14 cellular contexts compared by ENCODE assay signal in the genomic region with DNA sequence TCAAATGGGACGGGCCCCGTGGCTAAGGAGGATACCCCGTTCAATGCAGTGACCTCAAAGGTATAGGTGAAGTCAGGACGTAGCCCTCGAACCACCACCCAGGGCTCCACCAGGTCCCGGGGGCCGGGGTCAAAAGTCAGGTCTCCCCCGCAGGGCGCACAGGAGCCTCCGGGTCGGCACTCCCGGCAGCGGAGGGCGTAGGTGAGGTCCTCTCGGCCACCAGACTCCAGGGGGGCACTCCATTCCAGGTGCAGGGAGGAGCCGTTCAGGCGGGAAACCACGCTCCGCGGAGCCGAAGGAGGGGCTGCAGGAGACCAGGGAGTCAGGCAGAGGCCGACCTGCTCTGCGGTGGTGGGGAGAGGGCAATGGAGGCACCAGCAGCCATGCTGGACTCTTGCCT. TPM values are rescaled to one million over a fixed set of nuclear protein-coding genes. Genes with fewer than 3 reads are reported as not detected.
DNase-seq lines count a peak whose midpoint lies in the region; ATAC-seq and TF ChIP-seq lines count a peak whose summit lies in the region.
"Had no signal": no experiment of that assay in that cellular context is flagged by ENCODE, and none has a peak within 500 bp of the region (broad histone marks: within the 10 kb centered on the region; RNA-seq: fewer than 3 reads in every experiment).

No MANE protein-coding gene starts in this region.

- in situ Hi-C loops in gastrocnemius medialis (cut with MboI; ENCODE audit: low sequenced_read_pairs in 4 of 4): no loop called here

- no peaks in the 10 kb centered on the region for H3K9me2 ChIP-seq in GM23338 (ENCODE audit: insufficient read depth)

- intact Hi-C loops in dendritic cell treated with granulocyte-macrophage colony-stimulating factor and Interleukin-4, amounts not matched to agents 40 ng/mL and 50 ng/mL, for 4 days (cut with micrococcal nuclease): no loop called here
- intact Hi-C loops in mucosa of descending colon (cut with DNase I, micrococcal nuclease): no loop called here
- intact Hi-C loops in gastrocnemius medialis (cut with DNase I; ENCODE audit: low total_unique reads): no loop called here

- H3K9me3 Mint-ChIP-seq in GM23338: no peaks in the 10 kb centered on the region
- no peaks in the 10 kb centered on the region for H3K9me3 Mint-ChIP-seq in dendritic cell treated with granulocyte-macrophage colony-stimulating factor and Interleukin-4, amounts not matched to agents 40 ng/mL and 50 ng/mL, for 4 days
- H3K9me3 Mint-ChIP-seq: IgD-negative memory B cell had no signal

- H3K4me3 ChIP-seq in GM23338: no peak overlapping the region
- H3K4me3 ChIP-seq in mucosa of descending colon: no peak overlapping the region
- H3K4me3 ChIP-seq in gastrocnemius medialis: no peak overlapping the region
- H3K4me3 ChIP-seq: BLaER1 had no signal

- no peak for TF ChIP-seq POLR2A in gastrocnemius medialis (IDR thresholded peaks at IDR 0.05)

- peaks cover 95% of the 10 kb centered on the region for H3K36me3 Mint-ChIP-seq in GM23338 (ENCODE audit: low read depth)
- no peaks in the 10 kb centered on the region for H3K36me3 Mint-ChIP-seq in dendritic cell treated with granulocyte-macrophage colony-stimulating factor and Interleukin-4, amounts not matched to agents 40 ng/mL and 50 ng/mL, for 4 days (ENCODE audit: low read depth)

- peaks cover 67% of the 10 kb centered on the region for H3K36me3 ChIP-seq in GM23338 (ENCODE audit: insufficient read depth)
- H3K36me3 ChIP-seq in mucosa of descending colon (ENCODE audit: low read depth): peaks cover 4% of the 10 kb centered on the region
- no peaks in the 10 kb centered on the region for H3K36me3 ChIP-seq in gastrocnemius medialis

- H3K9me3 ChIP-seq in mucosa of descending colon (no peaks in the 10 kb centered on the region), gastrocnemius medialis (no peaks in the 10 kb centered on the region)
- H3K9me3 ChIP-seq: BLaER1 had no signal

- ATAC-seq in GM23338 (no peak), mucosa of descending colon (no peak), gastrocnemius medialis (no peak)
- ATAC-seq: HCT116 had no signal

- H2AFZ ChIP-seq in GM23338: no peak overlapping the region

- peak; percentile 27 for DNase-seq in NCI-H146 (lab: John Stamatoyannopoulos, UW)
- DNase-seq in NCI-H146 treated with DMSO at 0.1 percent for 48 hours (lab: John Stamatoyannopoulos, UW; ENCODE audit: unreplicated experiment): no peak
- DNase-seq in GM23338 (ENCODE audit: low spot score): peak; percentile 0
- peak in 2 of 3 donors; percentile 16 to 42 for DNase-seq in mucosa of descending colon
- no peak for DNase-seq in gastrocnemius medialis
- no peak for DNase-seq in kidney glomerular epithelial cell (lab: John Stamatoyannopoulos, UW)
- no peak for DNase-seq in activated gamma-delta T cell treated with Interleukin-2 at 50 U/mL for 16 hours
- DNase-seq: AML-193, DMS 273 treated with DMSO at 0.1 percent for 48 hours had no signal

- peaks cover 2% of the 10 kb centered on the region; the same call in 2 of the 3 replicates for H3K4me1 Mint-ChIP-seq in GM23338
- peaks cover 2% of the 10 kb centered on the region for H3K4me1 Mint-ChIP-seq in dendritic cell treated with granulocyte-macrophage colony-stimulating factor and Interleukin-4, amounts not matched to agents 40 ng/mL and 50 ng/mL, for 4 days (ENCODE audit: low read depth)
- H3K4me1 Mint-ChIP-seq: IgD-negative memory B cell had no signal

- H3K27me3 ChIP-seq in GM23338 (ENCODE audit: insufficient read depth): no peaks in the 10 kb centered on the region
- H3K27me3 ChIP-seq in gastrocnemius medialis: no peaks in the 10 kb centered on the region
- H3K27me3 ChIP-seq: BLaER1 had no signal

- no peak overlapping the region for H3K27ac ChIP-seq in GM23338 (ENCODE audit: low read depth)
- H3K27ac ChIP-seq in gastrocnemius medialis: no peak overlapping the region
- H3K27ac ChIP-seq: 22Rv1, BLaER1 had no signal

- peaks cover 18% of the 10 kb centered on the region for H4K20me1 ChIP-seq in GM23338 (replicated peaks; ENCODE audit: insufficient read depth)

- TF ChIP-seq CTCF in GM23338 (conservative IDR thresholded peaks at IDR 0.05; ENCODE audit: low read depth in 2 of 2) (no peak), mucosa of descending colon (IDR thresholded peaks at IDR 0.05) (no peak), gastrocnemius medialis (IDR thresholded peaks at IDR 0.05 in 4 of 5, conservative IDR thresholded peaks at IDR 0.05 in 1 of 5) (no peak)

- H3K4me2 ChIP-seq in GM23338: no peak overlapping the region
- H3K4me2 ChIP-seq: BLaER1 had no signal

- 0 out of 2 replicates have a peak, but pooled peaks cover 15% of the 10 kb centered on the region for H3F3A ChIP-seq in GM23338 (replicated peaks; ENCODE audit: low read depth)

- H3K4me1 ChIP-seq in GM23338 (ENCODE audit: insufficient read depth) (0 out of 2 replicates have a peak, but pooled peaks cover under 1% of the 10 kb centered on the region), mucosa of descending colon (ENCODE audit: low read depth) (no peaks in the 10 kb centered on the region), gastrocnemius medialis (no peaks in the 10 kb centered on the region)

- no peak overlapping the region for H3K4me3 Mint-ChIP-seq in GM23338
- H3K4me3 Mint-ChIP-seq in dendritic cell treated with granulocyte-macrophage colony-stimulating factor and Interleukin-4, amounts not matched to agents 40 ng/mL and 50 ng/mL, for 4 days: no peak overlapping the region

- H3K79me2 ChIP-seq in GM23338 (replicated peaks; ENCODE audit: insufficient read depth): peaks cover 22% of the 10 kb centered on the region

- H3K27ac Mint-ChIP-seq in GM23338: no peak overlapping the region
- peak overlapping the region; percentile 60 for H3K27ac Mint-ChIP-seq in dendritic cell treated with granulocyte-macrophage colony-stimulating factor and Interleukin-4, amounts not matched to agents 40 ng/mL and 50 ng/mL, for 4 days
- H3K27ac Mint-ChIP-seq: IgD-negative memory B cell had no signal

- peaks cover 7% of the 10 kb centered on the region for H3K27me3 Mint-ChIP-seq in GM23338 (ENCODE audit: insufficient read depth, low read depth, poor library complexity)
- H3K27me3 Mint-ChIP-seq in dendritic cell treated with granulocyte-macrophage colony-stimulating factor and Interleukin-4, amounts not matched to agents 40 ng/mL and 50 ng/mL, for 4 days: peaks cover 21% of the 10 kb centered on the region

TF ChIP-seq in GM23338, 12 proteins besides CTCF, POLR2A, EP300 and RAD21 (continues in another document):
- no peak for TF ChIP-seq NANOG (IDR thresholded peaks at IDR 0.05; ENCODE audit: borderline replicate concordance)
- TF ChIP-seq EZH2 (IDR thresholded peaks at IDR 0.05; ENCODE audit: low read depth, unreplicated experiment): no peak
- no peak for TF ChIP-seq CREB1 (CRISPR knock-in tag; IDR thresholded peaks at IDR 0.05; ENCODE audit: low read depth)
- TF ChIP-seq ZNF331 (CRISPR knock-in tag; IDR thresholded peaks at IDR 0.05; ENCODE audit: low read depth): no peak
- TF ChIP-seq, protein P1, sequence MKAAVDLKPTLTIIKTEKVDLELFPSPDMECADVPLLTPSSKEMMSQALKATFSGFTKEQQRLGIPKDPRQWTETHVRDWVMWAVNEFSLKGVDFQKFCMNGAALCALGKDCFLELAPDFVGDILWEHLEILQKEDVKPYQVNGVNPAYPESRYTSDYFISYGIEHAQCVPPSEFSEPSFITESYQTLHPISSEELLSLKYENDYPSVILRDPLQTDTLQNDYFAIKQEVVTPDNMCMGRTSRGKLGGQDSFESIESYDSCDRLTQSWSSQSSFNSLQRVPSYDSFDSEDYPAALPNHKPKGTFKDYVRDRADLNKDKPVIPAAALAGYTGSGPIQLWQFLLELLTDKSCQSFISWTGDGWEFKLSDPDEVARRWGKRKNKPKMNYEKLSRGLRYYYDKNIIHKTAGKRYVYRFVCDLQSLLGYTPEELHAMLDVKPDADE (IDR thresholded peaks at IDR 0.05): no peak
- no peak for TF ChIP-seq ZNF114 (CRISPR knock-in tag; IDR thresholded peaks at IDR 0.05)

RNA-seq across cellular contexts. Expression of gene EPHB4, which starts 7.7 kb away (rescaled TPM):
- 145 and 164 TPM in 2 replicates for total RNA-seq in GM23338 (2014; rRNA removed; shearing (Covaris generic))
- polyA plus RNA-seq in GM23338 (2016; fragmentation: Nextera tagmentation; extraction: Ambion mirVana): 22.6 and 23.3 TPM in 2 replicates
- total RNA-seq in mucosa of descending colon (10 to 100 TPM; 31.2 to 42.4 (median 38.9) TPM), gastrocnemius medialis (10 to 100 TPM in 3 of 4 donors, 1 to 10 TPM in 1; 6.3 to 16.2 (median 12.3) TPM)
- polyA plus RNA-seq: IgD-negative memory B cell had no signal

RNA-seq across cellular contexts. Expression of gene SLC12A9, which starts 32.9 kb away (rescaled TPM):
- total RNA-seq in GM23338 (2014; rRNA removed; shearing (Covaris generic)): 32.3 and 39.9 TPM in 2 replicates
- polyA plus RNA-seq in GM23338 (2016; fragmentation: Nextera tagmentation; extraction: Ambion mirVana): 9.7 and 10.3 TPM in 2 replicates
- 10 to 100 TPM; 27.9 to 34.0 (median 33.5) TPM for total RNA-seq in mucosa of descending colon
- 1 to 10 TPM; 2.5 to 4.3 (median 3.8) TPM for total RNA-seq in gastrocnemius medialis

RNA-seq across cellular contexts. Expression of gene TRIP6, which starts 47.6 kb away (rescaled TPM):
- 106 and 112 TPM in 2 replicates for total RNA-seq in GM23338 (2014; rRNA removed; shearing (Covaris generic))
- 44.6 and 45.0 TPM in 2 replicates for polyA plus RNA-seq in GM23338 (2016; fragmentation: Nextera tagmentation; extraction: Ambion mirVana)
- total RNA-seq in mucosa of descending colon (10 to 100 TPM; 27.8 to 42.7 (median 30.0) TPM), gastrocnemius medialis (1 to 10 TPM; 4.6 to 9.1 (median 7.3) TPM)

RNA-seq across cellular contexts. Expression of gene SRRT, which starts 55.3 kb away (rescaled TPM):
- total RNA-seq in GM23338 (2014; rRNA removed; shearing (Covaris generic)): 98.3 and 113 TPM in 2 replicates
- 125 and 140 TPM in 2 replicates for polyA plus RNA-seq in GM23338 (2016; fragmentation: Nextera tagmentation; extraction: Ambion mirVana)
- 100 to 1,000 TPM; 112 to 129 (median 120) TPM for total RNA-seq in mucosa of descending colon
- 10 to 100 TPM; 35.0 to 47.3 (median 39.8) TPM for total RNA-seq in gastrocnemius medialis

Comparison
In these comparisons a context has a peak if more than half of its experiments do, and no peak if none do; other contexts are left out.
1. DNase-seq: peak in NCI-H146 (single experiment), GM23338 (single experiment) and mucosa of descending colon (2 of 3); none in NCI-H146 treated with DMSO at 0.1 percent for 48 hours (single experiment), gastrocnemius medialis (0 of 2), kidney glomerular epithelial cell (single experiment) and activated gamma-delta T cell treated with Interleukin-2 at 50 U/mL for 16 hours (single experiment).